8 cellular contexts compared by ENCODE assay signal in the genomic region with DNA sequence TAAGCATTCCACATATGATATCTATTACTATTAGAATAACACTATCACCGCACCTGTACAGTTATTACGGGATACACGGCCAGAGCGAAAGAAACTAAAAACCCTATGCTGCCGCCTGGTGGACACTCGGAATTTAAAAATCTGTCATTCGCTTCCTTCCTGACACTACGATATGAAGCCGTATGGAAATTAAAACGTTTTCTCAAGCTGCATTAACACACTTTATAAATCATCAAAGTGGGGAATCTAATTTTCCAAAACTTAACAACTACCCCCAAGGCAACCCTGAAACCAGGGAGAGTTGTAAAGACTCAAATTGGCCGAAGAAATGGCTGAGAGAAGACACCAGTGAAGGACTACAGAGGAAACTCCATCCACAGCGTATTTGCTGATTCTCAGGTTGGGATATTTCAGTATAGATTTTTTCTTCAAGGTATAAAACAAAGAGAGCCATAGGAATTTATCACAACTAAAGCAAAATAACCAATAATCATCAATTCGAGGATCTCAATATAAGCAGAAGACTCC. TPM values are rescaled to one million over a fixed set of nuclear protein-coding genes. Genes with fewer than 3 reads are reported as not detected.
DNase-seq lines count a peak whose midpoint lies in the region; ATAC-seq and TF ChIP-seq lines count a peak whose summit lies in the region.

No MANE protein-coding gene starts in this region.

- H3K27ac Mint-ChIP-seq in activated CD4-positive, alpha-beta T cell treated with anti-CD3 and anti-CD28 coated beads, Interleukin-2, amount 10 ng/mL, durations not matched to agents 7 days and 5 days = no peak overlapping the region

- H3K56ac ChIP-seq in mesendoderm (ENCODE audit: low read length) = no peak overlapping the region

- no peak overlapping the region for H4K5ac ChIP-seq in mesendoderm (ENCODE audit: low read length)

- H2BK120ac ChIP-seq in mesendoderm (ENCODE audit: low read depth, low read length) = no peak overlapping the region

- no peak overlapping the region for H2AK5ac ChIP-seq in mesendoderm (ENCODE audit: low read length)

- no peaks in the 10 kb centered on the region for H3K9me3 Mint-ChIP-seq in activated CD4-positive, alpha-beta T cell treated with anti-CD3 and anti-CD28 coated beads, Interleukin-2, amount 10 ng/mL, durations not matched to agents 7 days and 5 days

- H3K36me3 Mint-ChIP-seq in activated CD4-positive, alpha-beta T cell treated with anti-CD3 and anti-CD28 coated beads, Interleukin-2, amount 10 ng/mL, durations not matched to agents 7 days and 5 days (ENCODE audit: low read depth) = no peaks in the 10 kb centered on the region

- peak; percentile 60 for DNase-seq in A172 (ENCODE audit: low spot score)
- peak; percentile 61 for DNase-seq in NCI-H345 treated with DMSO at 0.1 percent for 48 hours (lab: John Stamatoyannopoulos, UW; ENCODE audit: unreplicated experiment)
- DNase-seq in activated CD4-positive, alpha-beta T cell treated with anti-CD3 and anti-CD28 coated beads, Interleukin-2, amount 10 ng/mL, durations not matched to agents 7 days and 5 days = peak; percentile 70
- peak in 8 of 10 donors; percentile 27 to 72 (median 54) for DNase-seq in dorsolateral prefrontal cortex
- peak; percentile 22 for DNase-seq in mesendoderm
- DNase-seq in stimulated activated CD8-positive, alpha-beta memory T cell treated with anti-CD3 and anti-CD28 coated beads, Interleukin-2, amount 100 ng/mL, for 48 hours (ENCODE audit: low read depth in 2 of 2) = peak; percentile 39 to 55

- H3K27ac ChIP-seq in dorsolateral prefrontal cortex (no peak overlapping the region), mesendoderm (ENCODE audit: low read depth, low read length) (no peak overlapping the region)

- no peaks in the 10 kb centered on the region for H3K36me3 ChIP-seq in mesendoderm (ENCODE audit: control insufficient read depth, insufficient read depth, low read length)

- TF ChIP-seq CTCF in dorsolateral prefrontal cortex (IDR thresholded peaks at IDR 0.05 in 54 of 56, conservative IDR thresholded peaks at IDR 0.05 in 2 of 56; ENCODE audit: low read depth in 1 of 56, partially characterized antibody in 56 of 56) = peak; percentile 60 to 91 (median 76)

- CTCF ChIA-PET in activated CD4-positive, alpha-beta T cell treated with anti-CD3 and anti-CD28 coated beads, Interleukin-2, amount 10 ng/mL, durations not matched to agents 7 days and 5 days (lab: Charles Lee) = no interaction called here

- no peak overlapping the region for H2BK15ac ChIP-seq in mesendoderm (replicated peaks; ENCODE audit: low read depth)

- WGBS in mesendoderm (ENCODE audit: extremely low coverage, insufficient coverage, low lambda C conversion rate) = no CpG with 5 or more reads among the region's 13 CpGs

- POLR2A ChIA-PET in activated CD4-positive, alpha-beta T cell treated with anti-CD3 and anti-CD28 coated beads, Interleukin-2, amount 10 ng/mL, durations not matched to agents 7 days and 5 days (lab: Charles Lee) = no interaction called here

- H3K18ac ChIP-seq in mesendoderm (ENCODE audit: low read length) = no peak overlapping the region

- peak overlapping the region in 51 of 59 donors; percentile 1 to 61 (median 39) for H3K4me3 ChIP-seq in dorsolateral prefrontal cortex
- no peak overlapping the region for H3K4me3 ChIP-seq in mesendoderm (ENCODE audit: low read length)

- peaks cover 4% of the 10 kb centered on the region for H3K4me1 Mint-ChIP-seq in activated CD4-positive, alpha-beta T cell treated with anti-CD3 and anti-CD28 coated beads, Interleukin-2, amount 10 ng/mL, durations not matched to agents 7 days and 5 days

- peaks cover 0 to 7% (median 0%) of the 10 kb centered on the region in 45 donors for H3K27me3 ChIP-seq in dorsolateral prefrontal cortex
- no peaks in the 10 kb centered on the region for H3K27me3 ChIP-seq in mesendoderm (ENCODE audit: insufficient read depth, low read length, poor library complexity)

- H3K4ac ChIP-seq in mesendoderm (ENCODE audit: low read depth, low read length) = no peak overlapping the region

- H3K79me2 ChIP-seq in mesendoderm (ENCODE audit: control insufficient read depth, insufficient read depth, low read length) = no peaks in the 10 kb centered on the region

- no peak overlapping the region for H3K23ac ChIP-seq in mesendoderm (ENCODE audit: low read length)

- ATAC-seq in GM18499 (IDR thresholded peaks at IDR 0.05; ENCODE audit: insufficient read depth, unreplicated experiment) (peak; percentile 50), HG03103 (IDR thresholded peaks at IDR 0.05; ENCODE audit: low read depth, unreplicated experiment) (peak; percentile 69)

- H2BK5ac ChIP-seq in mesendoderm (ENCODE audit: low read length) = no peak overlapping the region

- intact Hi-C loops in dorsolateral prefrontal cortex (cut with DNase I) = loop anchor here in 1 of 2 donors (10.0 kb wide), 1 partner anchor 468 kb away; no protein-coding TSS in a partner anchor

- no peaks in the 10 kb centered on the region for H3K4me1 ChIP-seq in mesendoderm (ENCODE audit: control insufficient read depth, low read depth, low read length)

- no peak overlapping the region for H4K8ac ChIP-seq in mesendoderm (ENCODE audit: low read depth, low read length)

- no peak overlapping the region for H3K4me2 ChIP-seq in mesendoderm (ENCODE audit: low read length)

- H3K79me1 ChIP-seq in mesendoderm (ENCODE audit: low read length) = no peaks in the 10 kb centered on the region

- H3K4me3 Mint-ChIP-seq in activated CD4-positive, alpha-beta T cell treated with anti-CD3 and anti-CD28 coated beads, Interleukin-2, amount 10 ng/mL, durations not matched to agents 7 days and 5 days = no peak overlapping the region

- H3K27me3 Mint-ChIP-seq in activated CD4-positive, alpha-beta T cell treated with anti-CD3 and anti-CD28 coated beads, Interleukin-2, amount 10 ng/mL, durations not matched to agents 7 days and 5 days = peaks cover 23% of the 10 kb centered on the region

- H3K9ac ChIP-seq in mesendoderm (ENCODE audit: low read length) = no peak overlapping the region

RNA-seq across cellular contexts. Expression of a gene that starts 1.4 kb away (rescaled TPM):
- total RNA-seq in A172 (2014; rRNA removed; shearing (Covaris generic)) = not detected in 2 replicates
- not detected for total RNA-seq in activated CD4-positive, alpha-beta T cell treated with anti-CD3 and anti-CD28 coated beads, Interleukin-2, amount 10 ng/mL, durations not matched to agents 7 days and 5 days
- under 1 TPM in 3 of 120 experiments, not detected in 117; 0.07 to 0.43 (median 0.31) TPM for total RNA-seq in dorsolateral prefrontal cortex
- polyA plus RNA-seq in mesendoderm (2013, experiment 1 of 2) = 0.03 TPM
- 0.06 TPM for polyA plus RNA-seq in mesendoderm (2013, experiment 2 of 2)

RNA-seq across cellular contexts. Expression of a gene that starts 36.7 kb away (rescaled TPM):
- total RNA-seq in A172 (2014; rRNA removed; shearing (Covaris generic)) = 1.9 and 3.1 TPM in 2 replicates
- under 1 TPM; 0.25 to 0.30 TPM for total RNA-seq in activated CD4-positive, alpha-beta T cell treated with anti-CD3 and anti-CD28 coated beads, Interleukin-2, amount 10 ng/mL, durations not matched to agents 7 days and 5 days
- total RNA-seq in dorsolateral prefrontal cortex = 1 to 10 TPM in 8 of 120 experiments, under 1 TPM in 110, not detected in 2; 0.11 to 1.7 (median 0.38) TPM
- polyA plus RNA-seq in mesendoderm (2013, experiment 1 of 2) = 0.35 TPM
- polyA plus RNA-seq in mesendoderm (2013, experiment 2 of 2) = 0.42 TPM
